1 cellular context compared by ENCODE assay signal in genomic region chr11:69615545-69616278, GRCh38.
TF ChIP-seq lines count a peak whose summit lies in the region.

No MANE protein-coding gene starts in this region.

TF ChIP-seq in HepG2, 621 proteins besides CTCF, POLR2A, EP300 and RAD21 (continued from another document and continues in another):
- TF ChIP-seq AHDC1 (CRISPR knock-in tag; IDR thresholded peaks at IDR 0.05; ENCODE audit: borderline replicate concordance) (no peak), ZNF709 (CRISPR knock-in tag; IDR thresholded peaks at IDR 0.05) (peak; percentile 40; the same call in 1 of the 2 replicates), ZMAT5 (CRISPR knock-in tag; IDR thresholded peaks at IDR 0.05; ENCODE audit: borderline replicate concordance, low read depth) (no peak), CERS6 (CRISPR knock-in tag; IDR thresholded peaks at IDR 0.05) (no peak), PLRG1 (conservative IDR thresholded peaks at IDR 0.05) (no peak), PBX3 (CRISPR knock-in tag; IDR thresholded peaks at IDR 0.05; ENCODE audit: borderline replicate concordance) (no peak), SAFB2 (CRISPR knock-in tag; IDR thresholded peaks at IDR 0.05; ENCODE audit: borderline replicate concordance, low read depth) (no peak), TERF1 (CRISPR knock-in tag; IDR thresholded peaks at IDR 0.05) (no peak), ZNF614 (CRISPR knock-in tag; IDR thresholded peaks at IDR 0.05; ENCODE audit: borderline replicate concordance) (peak; percentile 70; the same call in 1 of the 2 replicates), HNRNPK (IDR thresholded peaks at IDR 0.05; ENCODE audit: low read depth, low read length, poor library complexity, severe bottlenecking) (no peak), FOXC1 (CRISPR knock-in tag; IDR thresholded peaks at IDR 0.05; ENCODE audit: borderline replicate concordance) (no peak), ZNF549 (CRISPR knock-in tag; IDR thresholded peaks at IDR 0.05) (no peak), ZBTB7B (CRISPR knock-in tag; IDR thresholded peaks at IDR 0.05) (0 out of 2 replicates have a peak, but pooled peaks have one; percentile 48), WIZ (CRISPR knock-in tag; IDR thresholded peaks at IDR 0.05) (no peak), HOXA9 (CRISPR knock-in tag; IDR thresholded peaks at IDR 0.05; ENCODE audit: borderline replicate concordance) (no peak), ZNF772 (CRISPR knock-in tag; IDR thresholded peaks at IDR 0.05) (peak; percentile 59; the same call in 1 of the 2 replicates), TBX3 (IDR thresholded peaks at IDR 0.05; ENCODE audit: borderline replicate concordance) (no peak), ZNF234 (CRISPR knock-in tag; conservative IDR thresholded peaks at IDR 0.05) (no peak), CC2D1A (CRISPR knock-in tag; IDR thresholded peaks at IDR 0.05) (no peak), ZNF569 (CRISPR knock-in tag; IDR thresholded peaks at IDR 0.05; ENCODE audit: borderline replicate concordance) (no peak), ELF1 (CRISPR knock-in tag; IDR thresholded peaks at IDR 0.05) (no peak), ZNF790 (CRISPR knock-in tag; IDR thresholded peaks at IDR 0.05; ENCODE audit: borderline replicate concordance) (no peak), ZNF740 (CRISPR knock-in tag; IDR thresholded peaks at IDR 0.05) (no peak), SIX1 (CRISPR knock-in tag; IDR thresholded peaks at IDR 0.05; ENCODE audit: borderline replicate concordance) (no peak), SCMH1 (CRISPR knock-in tag; IDR thresholded peaks at IDR 0.05; ENCODE audit: borderline replicate concordance) (no peak), ZNF607 (CRISPR knock-in tag; IDR thresholded peaks at IDR 0.05; ENCODE audit: borderline replicate concordance) (no peak), PAX8 (CRISPR knock-in tag; IDR thresholded peaks at IDR 0.05; ENCODE audit: borderline replicate concordance) (no peak), ZNF746 (CRISPR knock-in tag; IDR thresholded peaks at IDR 0.05) (no peak), BCLAF1 (IDR thresholded peaks at IDR 0.05) (no peak), YEATS2 (CRISPR knock-in tag; IDR thresholded peaks at IDR 0.05; ENCODE audit: borderline replicate concordance) (peak; percentile 73; the same call in 1 of the 2 replicates), ZNF563 (CRISPR knock-in tag; IDR thresholded peaks at IDR 0.05) (peak; percentile 53; the same call in 1 of the 2 replicates), ZBTB7A (CRISPR knock-in tag; IDR thresholded peaks at IDR 0.05) (peak; percentile 83; the same call in 1 of the 2 replicates), MAF1 (CRISPR knock-in tag; IDR thresholded peaks at IDR 0.05; ENCODE audit: borderline replicate concordance) (no peak), TP53 (CRISPR knock-in tag; conservative IDR thresholded peaks at IDR 0.05) (no peak), ZNF572 (CRISPR knock-in tag; IDR thresholded peaks at IDR 0.05) (0 out of 2 replicates have a peak, but pooled peaks have one; percentile 39), TAF15 (IDR thresholded peaks at IDR 0.05; ENCODE audit: low read depth, low read length, poor library complexity, severe bottlenecking) (no peak), FLYWCH1 (CRISPR knock-in tag; IDR thresholded peaks at IDR 0.05) (no peak), NCOA5 (CRISPR knock-in tag; IDR thresholded peaks at IDR 0.05) (no peak), CENPBD1 (CRISPR knock-in tag; IDR thresholded peaks at IDR 0.05; ENCODE audit: borderline replicate concordance, low read depth) (no peak), TRIM22 (IDR thresholded peaks at IDR 0.05) (no peak), SOX5 (CRISPR knock-in tag; IDR thresholded peaks at IDR 0.05; ENCODE audit: borderline replicate concordance) (no peak), KDM4B (CRISPR knock-in tag; IDR thresholded peaks at IDR 0.05) (no peak), ZNF207 (IDR thresholded peaks at IDR 0.05; ENCODE audit: borderline replicate concordance) (no peak), TCF7 (IDR thresholded peaks at IDR 0.05; ENCODE audit: low read depth) (no peak), ZNF770 (CRISPR knock-in tag; IDR thresholded peaks at IDR 0.05) (peak; percentile 54; the same call in 1 of the 2 replicates), ZNF33B (CRISPR knock-in tag; IDR thresholded peaks at IDR 0.05) (no peak)
